In genomic region chr17:8016632-8017424, GRCh38 we compare ENCODE assay signal across 9 cellular contexts. TPM values are rescaled to one million over a fixed set of nuclear protein-coding genes. Genes with fewer than 3 reads are reported as not detected.
DNase-seq lines count a peak whose midpoint lies in the region; ATAC-seq and TF ChIP-seq lines count a peak whose summit lies in the region.
"Had no signal": no experiment of that assay in that cellular context is flagged by ENCODE, and none has a peak within 500 bp of the region (broad histone marks: within the 10 kb centered on the region; RNA-seq: fewer than 3 reads in every experiment).

No MANE protein-coding gene starts in this region.

- no peak overlapping the region for H3K27ac Mint-ChIP-seq in natural killer cell

- no peaks in the 10 kb centered on the region for H3K9me3 Mint-ChIP-seq in natural killer cell

- WGBS in upper lobe of left lung, 2 donors: 19 to 29% methylated on average over 5 to 12 of the region's 12 CpGs

- peaks cover 0 to 26% of the 10 kb centered on the region in 2 donors for H3K27me3 Mint-ChIP-seq in natural killer cell (ENCODE audit: low read depth in 2 of 2)

- no peaks in the 10 kb centered on the region for H3K36me3 Mint-ChIP-seq in natural killer cell

- H3K4me3 ChIP-seq in upper lobe of left lung: peak overlapping the region in 3 of 4 donors; percentile 41 to 55 (median 52)

- peaks cover 0 to 11% (median 5%) of the 10 kb centered on the region in 4 donors for H3K27me3 ChIP-seq in upper lobe of left lung

- peak; percentile 45 for DNase-seq in ELR (ENCODE audit: low read depth)
- peak; percentile 82 for DNase-seq in NCI-H1694 (lab: John Stamatoyannopoulos, UW)
- DNase-seq in activated T-cell treated with anti-CD3 and anti-CD28 coated beads, Interleukin-2, amount 50 U/mL, for 1 hour: peak; percentile 46
- DNase-seq in fibroblast of peridontal ligament (ENCODE audit: extremely low read depth): peak; percentile 11
- DNase-seq in natural killer cell: no peak
- DNase-seq in upper lobe of left lung: peak; percentile 20 to 90
- no peak for DNase-seq in NCI-H1048 (lab: John Stamatoyannopoulos, UW)
- DNase-seq in GM19238 (ENCODE audit: insufficient read length, low spot score): no peak

- H3K36me3 ChIP-seq in upper lobe of left lung: no peaks in the 10 kb centered on the region

- ATAC-seq in natural killer cell: peak; percentile 75 to 89 (median 86)
- ATAC-seq in upper lobe of left lung (ENCODE audit: low FRiP score in 2 of 2): peak; percentile 83 to 92

- H3K4me3 Mint-ChIP-seq in natural killer cell: peak overlapping the region; percentile 81

- no peaks in the 10 kb centered on the region for H3K9me3 ChIP-seq in upper lobe of left lung

- peak in 1 of 4 donors; percentile 46 for TF ChIP-seq POLR2A in upper lobe of left lung (IDR thresholded peaks at IDR 0.05)

- TF ChIP-seq CTCF in natural killer cell (IDR thresholded peaks at IDR 0.05): peak; percentile 60
- TF ChIP-seq CTCF in upper lobe of left lung (IDR thresholded peaks at IDR 0.05): peak; percentile 63 to 89 (median 78)

- TF ChIP-seq EP300 in upper lobe of left lung (IDR thresholded peaks at IDR 0.05): no peak

- H3K27ac ChIP-seq in upper lobe of left lung: peak overlapping the region; percentile 70 to 88 (median 80)

- intact Hi-C loops in natural killer cell (cut with micrococcal nuclease): loop anchor here (5.0 kb wide), 1 partner anchor 40 kb away; no protein-coding TSS in a partner anchor

- peaks cover 8 to 22% of the 10 kb centered on the region in 2 donors for H3K4me1 Mint-ChIP-seq in natural killer cell

- peaks cover 15 to 52% (median 41%) of the 10 kb centered on the region in 4 donors for H3K4me1 ChIP-seq in upper lobe of left lung

RNA-seq across cellular contexts. Expression of gene GUCY2D, which starts 14.4 kb away (rescaled TPM):
- not detected for total RNA-seq in natural killer cell
- total RNA-seq in upper lobe of left lung: 1 to 10 TPM in 3 of 6 donors, not detected in 3; 2.6 to 5.0 (median 3.8) TPM
- total RNA-seq: T-helper 1 cell treated with Interleukin-12 subunit alpha and Interleukin-12 subunit beta and Interleukin-4 antibody, amounts not matched to agents 30 ng/mL and 1 ng/mL, for 36 hours had no signal

RNA-seq across cellular contexts. Expression of gene ALOX15B, which starts 22.0 kb away (rescaled TPM):
- total RNA-seq in natural killer cell: not detected
- 100 to 1,000 TPM in 3 of 6 donors, 10 to 100 TPM in 3; 46.2 to 177 (median 105) TPM for total RNA-seq in upper lobe of left lung
- total RNA-seq: T-helper 1 cell treated with Interleukin-12 subunit alpha and Interleukin-12 subunit beta and Interleukin-4 antibody, amounts not matched to agents 30 ng/mL and 1 ng/mL, for 36 hours had no signal

Comparison
In these comparisons a context has a peak if more than half of its experiments do, and no peak if none do; other contexts are left out.
1. DNase-seq: peak in ELR (single experiment), NCI-H1694 (single experiment), activated T-cell treated with anti-CD3 and anti-CD28 coated beads, Interleukin-2, amount 50 U/mL, for 1 hour (single experiment), fibroblast of peridontal ligament (single experiment) and upper lobe of left lung (2 of 2); none in natural killer cell (single experiment), NCI-H1048 (single experiment) and GM19238 (single experiment).
2. RNA of gene ALOX15B, which starts 22.0 kb away (total RNA-seq): 46.2 to 177 TPM in upper lobe of left lung; not detected in natural killer cell; every median in the first group is over 10 times any median in the second.